8 cellular contexts compared by ENCODE assay signal in the genomic region with DNA sequence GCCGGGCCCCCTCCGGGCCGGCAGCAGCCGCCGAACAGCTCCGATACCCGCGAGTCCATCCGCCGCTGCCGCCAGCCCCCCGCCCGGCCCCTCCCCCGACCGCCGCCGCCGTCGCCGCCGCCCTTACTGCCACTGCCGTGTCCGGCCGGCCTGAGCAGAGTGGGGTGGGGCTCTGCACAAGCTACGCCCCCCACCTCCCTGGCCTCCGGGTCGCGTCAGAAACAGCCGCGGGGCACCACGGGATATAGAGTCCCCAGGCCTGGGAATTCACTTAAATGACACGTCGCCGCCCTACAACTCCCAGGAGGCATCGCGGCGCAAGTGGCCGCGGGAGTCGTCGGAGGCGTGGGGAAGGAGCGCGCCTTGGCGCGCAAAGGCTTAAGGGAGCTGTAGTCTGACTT. TPM values are rescaled to one million over a fixed set of nuclear protein-coding genes. Genes with fewer than 3 reads are reported as not detected.
A peak's percentile ranks its signal among the peaks of the same experiment; 100 is the strongest.
DNase-seq lines count a peak whose midpoint lies in the region; ATAC-seq, FAIRE-seq and TF ChIP-seq lines count a peak whose summit lies in the region.

Gene GTPBP2, minus strand, starts transcription at position 161 of the 401 bp plus-strand sequence. Its CDS starts 102 bp downstream, at position 59.

- DNase-seq in NCI-H2227 (lab: John Stamatoyannopoulos, UW; ENCODE audit: unreplicated experiment), result peak; percentile 98
- peak; percentile 96 for DNase-seq in bronchial epithelial cell (ENCODE audit: low read depth)
- DNase-seq in iPS-NIHi7 (ENCODE audit: extremely low spot score), result peak; percentile 97
- DNase-seq in spleen, result peak; percentile 100

- H3K27me3 ChIP-seq in ACC112 (ENCODE audit: insufficient read depth, low read length) (no peaks in the 10 kb centered on the region), bronchial epithelial cell (ENCODE audit: control insufficient read depth, insufficient read depth, low read length) (no peaks in the 10 kb centered on the region), spleen (replicated peaks in 1 of 7) (no peaks in the 10 kb centered on the region)

- H3K79me2 ChIP-seq in ACC112 (ENCODE audit: control insufficient read depth, insufficient read depth, low read length, unreplicated experiment), result peaks cover 40% of the 10 kb centered on the region

- WGBS in spleen, 5 donors, result 0 to 2% (median 1%) methylated on average over 10 to 46 of the region's 46 CpGs

- intact Hi-C loops in spleen (cut with DNase I; ENCODE audit: low total_unique reads), result no loop called here

- H3K4me1 ChIP-seq in ACC112 (ENCODE audit: control insufficient read depth, insufficient read depth, low read length, unreplicated experiment) (peaks cover 31% of the 10 kb centered on the region), spleen (peaks cover 10 to 45% (median 35%) of the 10 kb centered on the region in 6 donors)

- peak; percentile 65 for ATAC-seq in GM18870 (IDR thresholded peaks at IDR 0.05; ENCODE audit: unreplicated experiment)
- peak; percentile 76 for ATAC-seq in HG03139 (IDR thresholded peaks at IDR 0.05; ENCODE audit: unreplicated experiment)

- peak within 1 kb of the TSS; percentile 93 for H3K27ac ChIP-seq in ACC112 (ENCODE audit: low read depth, low read length)
- H3K27ac ChIP-seq in spleen, result peak within 1 kb of the TSS; percentile 94 to 99 (median 97)

- no peaks in the 10 kb centered on the region for H3K9me3 ChIP-seq in spleen

- TF ChIP-seq POLR2A in spleen (IDR thresholded peaks at IDR 0.05), result peak in 2 of 3 donors; percentile 7 to 37

- no peak for TF ChIP-seq CTCF in WI38 (IDR thresholded peaks at IDR 0.05; ENCODE audit: low read depth, low read length)
- no peak for TF ChIP-seq CTCF in bronchial epithelial cell (IDR thresholded peaks at IDR 0.05; ENCODE audit: insufficient read depth, low read length, severe bottlenecking)
- TF ChIP-seq CTCF in spleen (IDR thresholded peaks at IDR 0.05 in 8 of 11, conservative IDR thresholded peaks at IDR 0.05 in 3 of 11), result peak in 2 of 11 experiments; percentile 5 to 23

- no peak for FAIRE-seq in bronchial epithelial cell (lab: Jason Lieb, UNC)

- H2AFZ ChIP-seq in ACC112 (ENCODE audit: low read length, unreplicated experiment), result peak within 1 kb of the TSS; percentile 64

- H3K4me3 ChIP-seq in ACC112 (ENCODE audit: low read depth, low read length), result peak within 1 kb of the TSS; percentile 99
- peak within 1 kb of the TSS; percentile 99 for H3K4me3 ChIP-seq in WI38 (ENCODE audit: low read depth, low read length)
- H3K4me3 ChIP-seq in bronchial epithelial cell (ENCODE audit: low read depth, low read length), result peak within 1 kb of the TSS; percentile 91
- peak within 1 kb of the TSS; percentile 72 to 91 (median 82) for H3K4me3 ChIP-seq in spleen

- H3K36me3 ChIP-seq in ACC112 (ENCODE audit: insufficient read depth, low read length), result peaks cover 18% of the 10 kb centered on the region; the same call in 1 of the 2 replicates
- H3K36me3 ChIP-seq in bronchial epithelial cell (ENCODE audit: control insufficient read depth, insufficient read depth, low read length), result peaks cover 21% of the 10 kb centered on the region
- H3K36me3 ChIP-seq in spleen, result peaks cover 0 to 25% (median 21%) of the 10 kb centered on the region in 6 donors

RNA-seq across cellular contexts. Expression of gene GTPBP2, which starts in this region (rescaled TPM):
- total RNA-seq in bronchial epithelial cell (176 and 273 TPM in 2 replicates), spleen (100 to 1,000 TPM in 1 of 7 donors, 10 to 100 TPM in 6; 56.8 to 100 (median 72.0) TPM)
- polyA plus RNA-seq in spleen, result 10 to 100 TPM; 29.6 to 52.3 (median 43.9) TPM

Comparison
In these comparisons a context has a peak if more than half of its experiments do, and no peak if none do; other contexts are left out.
1. Peak in every context shown above with its lines: DNase-seq, ATAC-seq, H3K4me3 ChIP-seq and H3K27ac ChIP-seq.